Comparison of ENCODE assay signal across 22 cellular contexts in genomic region chr7:69105092-69105491, GRCh38.
"Had no signal": no experiment of that assay in that cellular context is flagged by ENCODE, and none has a peak within 500 bp of the region (broad histone marks: within the 10 kb centered on the region; RNA-seq: fewer than 3 reads in every experiment).

No MANE protein-coding gene starts in this region.

- H3K27me3 Mint-ChIP-seq: activated CD4-positive, alpha-beta memory T cell treated with anti-CD3 and anti-CD28 coated beads, Interleukin-2, amount 10 ng/mL, durations not matched to agents 7 days and 5 days; activated naive CD8-positive, alpha-beta T cell treated with anti-CD3 and anti-CD28 coated beads, Interleukin-2, amount 50 U/mL, for 24 hours; stimulated activated naive CD8-positive, alpha-beta T cell treated with anti-CD3 and anti-CD28 coated beads, Interleukin-15, Interleukin-2, amounts not matched to agents 100 ng/mL and 50 ng/mL, for 24 hours had no signal

- ATAC-seq: activated CD4-positive, alpha-beta T cell treated with anti-CD3 and anti-CD28 coated beads for 36 hours; activated naive CD8-positive, alpha-beta T cell treated with anti-CD3 and anti-CD28 coated beads, Interleukin-2, amount 50 U/mL, for 24 hours; left lobe of liver; psoas muscle; T-cell had no signal

- H3K4me1 Mint-ChIP-seq: activated CD4-positive, alpha-beta memory T cell treated with anti-CD3 and anti-CD28 coated beads, Interleukin-2, amount 10 ng/mL, durations not matched to agents 7 days and 5 days; activated CD4-positive, alpha-beta T cell treated with anti-CD3 and anti-CD28 coated beads for 36 hours; activated naive CD8-positive, alpha-beta T cell treated with anti-CD3 and anti-CD28 coated beads, Interleukin-2, amount 50 U/mL, for 24 hours; nephron progenitor cell; T-cell had no signal

- DNase-seq: activated CD4-positive, alpha-beta memory T cell treated with anti-CD3 and anti-CD28 coated beads, Interleukin-2, amount 10 ng/mL, durations not matched to agents 7 days and 5 days; activated CD4-positive, alpha-beta T cell treated with anti-CD3 and anti-CD28 coated beads for 36 hours; activated naive CD4-positive, alpha-beta T cell treated with Interleukin-2 at 50 U/mL for 16 hours; activated naive CD8-positive, alpha-beta T cell treated with anti-CD3 and anti-CD28 coated beads, Interleukin-2, amount 50 U/mL, for 24 hours; central memory CD4-positive, alpha-beta T cell; effector CD4-positive, alpha-beta T cell; hippocampal formation; mesenchymal stem cell; nephron progenitor cell; psoas muscle; sigmoid colon; stimulated activated CD4-positive, alpha-beta T cell treated with anti-CD3 and anti-CD28 coated beads, Interleukin-12 subunit alpha, Interleukin-12 subunit beta, amount 100 ng/mL, for 4 hours; stimulated activated CD4-positive, alpha-beta T cell treated with anti-CD3 and anti-CD28 coated beads, Interleukin-2, amount 100 ng/mL, for 48 hours; stimulated activated CD8-positive, alpha-beta memory T cell treated with anti-CD3 and anti-CD28 coated beads, Interleukin-4, amount 100 ng/mL, for 48 hours; T-cell; T1000; testis had no signal

- H3K4me1 ChIP-seq: psoas muscle, sigmoid colon, testis had no signal

- H3K36me3 Mint-ChIP-seq: T-cell had no signal

- H3K27ac Mint-ChIP-seq: activated CD4-positive, alpha-beta memory T cell treated with anti-CD3 and anti-CD28 coated beads, Interleukin-2, amount 10 ng/mL, durations not matched to agents 7 days and 5 days; activated CD4-positive, alpha-beta T cell treated with anti-CD3 and anti-CD28 coated beads for 36 hours; activated naive CD8-positive, alpha-beta T cell treated with anti-CD3 and anti-CD28 coated beads, Interleukin-2, amount 50 U/mL, for 24 hours; activated T-helper 1 cell treated with anti-CD3 and anti-CD28 coated beads, Interleukin-12 subunit alpha, Interleukin-12 subunit beta, Interleukin-2, Interleukin-4 antibody, amounts not matched to agents 30 ng/mL and 10 ng/mL and 1 ng/mL, durations not matched to agents 14 hours and 24 hours and 36 hours; nephron progenitor cell; stimulated activated naive CD8-positive, alpha-beta T cell treated with anti-CD3 and anti-CD28 coated beads, Interleukin-15, Interleukin-2, amounts not matched to agents 100 ng/mL and 50 ng/mL, for 24 hours; T-cell had no signal

- H3K27ac ChIP-seq: coronary artery, psoas muscle, sigmoid colon, testis, VCaP had no signal

- H3K9me3 ChIP-seq: psoas muscle, testis had no signal

- H3K36me3 ChIP-seq: sigmoid colon had no signal

- H3K4me3 Mint-ChIP-seq: activated CD4-positive, alpha-beta memory T cell treated with anti-CD3 and anti-CD28 coated beads, Interleukin-2, amount 10 ng/mL, durations not matched to agents 7 days and 5 days; activated CD4-positive, alpha-beta T cell treated with anti-CD3 and anti-CD28 coated beads for 36 hours; activated naive CD8-positive, alpha-beta T cell treated with anti-CD3 and anti-CD28 coated beads, Interleukin-2, amount 50 U/mL, for 24 hours; activated T-helper 1 cell treated with anti-CD3 and anti-CD28 coated beads, Interleukin-12 subunit alpha, Interleukin-12 subunit beta, Interleukin-2, Interleukin-4 antibody, amounts not matched to agents 30 ng/mL and 10 ng/mL and 1 ng/mL, durations not matched to agents 14 hours and 24 hours and 36 hours; nephron progenitor cell; stimulated activated naive CD8-positive, alpha-beta T cell treated with anti-CD3 and anti-CD28 coated beads, Interleukin-15, Interleukin-2, amounts not matched to agents 100 ng/mL and 50 ng/mL, for 24 hours; T-cell had no signal

- H3K4me3 ChIP-seq: coronary artery, psoas muscle, sigmoid colon, testis had no signal

- H3K27me3 ChIP-seq: sigmoid colon, testis had no signal
